Comparison of ENCODE assay signal across 8 cellular contexts in the genomic region with DNA sequence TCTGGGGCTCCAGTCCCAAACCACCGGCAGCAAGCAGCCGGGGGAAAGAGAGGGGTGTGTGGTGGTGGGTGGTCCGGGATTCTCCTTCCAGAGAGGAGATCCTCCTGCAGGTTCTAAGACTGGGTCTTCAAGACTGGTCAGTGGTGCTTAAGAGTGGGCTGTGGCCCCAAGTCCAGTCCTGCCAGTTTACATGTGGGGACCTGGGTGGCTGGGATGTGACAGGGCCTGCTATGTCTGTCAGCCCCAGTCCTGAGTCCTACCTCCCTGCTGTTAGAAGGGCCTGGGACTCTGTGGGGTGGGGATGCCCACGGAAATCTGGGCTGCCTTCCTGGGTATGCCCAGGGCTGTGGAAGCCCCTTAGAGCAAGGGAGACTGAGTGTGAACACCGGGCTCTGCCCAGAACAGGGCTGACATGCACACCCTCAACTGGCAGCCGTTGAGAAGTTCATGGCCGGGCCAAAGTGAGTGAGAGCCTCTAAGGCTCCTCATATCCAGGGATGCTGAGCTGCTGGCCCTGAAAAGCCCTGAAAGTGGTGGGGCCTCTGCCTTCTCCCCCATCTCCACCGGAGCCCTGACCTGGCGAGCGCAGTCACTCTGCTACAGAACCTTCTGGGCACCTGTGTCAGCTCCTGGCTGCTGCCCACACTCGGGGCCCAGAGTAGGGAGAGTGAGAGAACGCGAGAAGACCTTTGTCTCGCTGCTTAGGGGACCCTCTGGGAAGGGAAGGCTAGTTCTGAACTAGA. TPM values are rescaled to one million over a fixed set of nuclear protein-coding genes. Genes with fewer than 3 reads are reported as not detected.
DNase-seq lines count a peak whose midpoint lies in the region; ATAC-seq, FAIRE-seq and TF ChIP-seq lines count a peak whose summit lies in the region.

No MANE protein-coding gene starts in this region.

- H3K23ac ChIP-seq in H1 (ENCODE audit: insufficient read length): no peak overlapping the region

- H2BK12ac ChIP-seq in H1 (ENCODE audit: low read depth, low read length): no peak overlapping the region; the same call in 1 of the 2 replicates

- peak overlapping the region; percentile 46; the same call in 1 of the 2 replicates for H2BK15ac ChIP-seq in H1 (ENCODE audit: low read length)

- no peak overlapping the region for H3K14ac ChIP-seq in H1 (ENCODE audit: insufficient read length)

- H3K27me3 Mint-ChIP-seq in CD4-positive, alpha-beta T cell: no peaks in the 10 kb centered on the region
- peaks cover 6% of the 10 kb centered on the region for H3K27me3 Mint-ChIP-seq in nephron progenitor cell (ENCODE audit: low read depth, poor library complexity)

- H3K9me3 ChIP-seq in CD4-positive, alpha-beta T cell (ENCODE audit: control insufficient read depth, low read length): no peaks in the 10 kb centered on the region
- H3K9me3 ChIP-seq in OCI-LY7 (ENCODE audit: low read length): no peaks in the 10 kb centered on the region
- H3K9me3 ChIP-seq in H1 (ENCODE audit: insufficient read depth in 2 of 2, low read depth in 1 of 2, low read length in 1 of 2): no peaks in the 10 kb centered on the region

- H3K4me1 Mint-ChIP-seq in CD4-positive, alpha-beta T cell (ENCODE audit: low read depth): peaks cover 74% of the 10 kb centered on the region
- peaks cover 51% of the 10 kb centered on the region for H3K4me1 Mint-ChIP-seq in nephron progenitor cell

- H3K36me3 Mint-ChIP-seq in CD4-positive, alpha-beta T cell (ENCODE audit: low read depth): peaks cover 22% of the 10 kb centered on the region
- peaks cover 7% of the 10 kb centered on the region for H3K36me3 Mint-ChIP-seq in nephron progenitor cell (ENCODE audit: low read depth)

- TF ChIP-seq POLR2A in H1 (IDR thresholded peaks at IDR 0.05; ENCODE audit: control extremely low read depth in 1 of 2, low read depth in 2 of 2, low read length in 2 of 2): no peak

- H3K79me2 ChIP-seq in OCI-LY7 (ENCODE audit: insufficient read depth, low read depth, low read length) (no peaks in the 10 kb centered on the region), H1 (ENCODE audit: control insufficient read depth in 1 of 2, insufficient read depth in 2 of 2, low read length in 2 of 2) (peaks cover 0 to 30% of the 10 kb centered on the region in 2 experiments; a peak in 2 of 4 replicates)

- H3K36me3 ChIP-seq in OCI-LY7 (ENCODE audit: insufficient read depth, low read length): no peaks in the 10 kb centered on the region; the same call in 1 of the 2 replicates
- H3K36me3 ChIP-seq in H1 (ENCODE audit: control insufficient read depth in 2 of 4, insufficient read depth in 4 of 4, low read length in 3 of 4): no peaks in the 10 kb centered on the region

- H3K9me2 ChIP-seq in OCI-LY7 (ENCODE audit: insufficient read depth, low read length): no peaks in the 10 kb centered on the region

- no peak overlapping the region for H3K4ac ChIP-seq in H1 (replicated peaks; ENCODE audit: insufficient read length, low read depth, low read length)

- H4K8ac ChIP-seq in H1 (ENCODE audit: extremely low read depth, insufficient read depth, low read length): no peak overlapping the region; the same call in 1 of the 2 replicates

- peaks cover 11% of the 10 kb centered on the region for H3K79me1 ChIP-seq in H1 (ENCODE audit: low read depth, low read length)

- BruUV-seq in OCI-LY7 (replicated peaks; lab: Mats Ljungman, UMichigan): no TSS peak

- 81% methylated on average over 14 of the region's 14 CpGs; no CpG with 5 or more reads in 1 of the 2 experiments for WGBS in H1 (ENCODE audit: extremely low coverage in 1 of 2, insufficient coverage in 1 of 2, insufficient read length in 1 of 2, insufficient replicate concordance in 2 of 2, low coverage in 1 of 2, low lambda C conversion rate in 2 of 2, missing lambda C conversion rate in 1 of 2), 2 experiments

- H3K23me2 ChIP-seq in H1 (ENCODE audit: low read depth, low read length): peaks cover 9% of the 10 kb centered on the region; the same call in 1 of the 2 replicates

- H4K91ac ChIP-seq in H1 (replicated peaks; ENCODE audit: insufficient read length, low read length): no peak overlapping the region

- no peak overlapping the region for H2BK5ac ChIP-seq in H1 (ENCODE audit: low read depth, low read length)

- TF ChIP-seq RAD21 in H1 (IDR thresholded peaks at IDR 0.05 in 1 of 2, conservative IDR thresholded peaks at IDR 0.05 in 1 of 2; ENCODE audit: low read depth in 2 of 2, low read length in 2 of 2): no peak

- no peaks in the 10 kb centered on the region for H3K27me3 ChIP-seq in CD4-positive, alpha-beta T cell (ENCODE audit: control insufficient read depth, insufficient read depth, low read length)
- H3K27me3 ChIP-seq in H1 (replicated peaks in 1 of 4; ENCODE audit: control insufficient read depth in 3 of 4, extremely low read depth in 1 of 4, insufficient read depth in 3 of 4, low read length in 3 of 4): peaks cover 0 to 16% (median 8%) of the 10 kb centered on the region in 4 experiments; a peak in 5 of 7 replicates

- TF ChIP-seq CTCF in CD4-positive, alpha-beta T cell (IDR thresholded peaks at IDR 0.05): no peak
- TF ChIP-seq CTCF in OCI-LY7 (conservative IDR thresholded peaks at IDR 0.05; ENCODE audit: low read length): no peak
- no peak for TF ChIP-seq CTCF in H1 (IDR thresholded peaks at IDR 0.05; ENCODE audit: control extremely low read depth in 1 of 3, insufficient read depth in 1 of 3, low read depth in 1 of 3, low read length in 3 of 3)
- TF ChIP-seq CTCF in nephron progenitor cell (IDR thresholded peaks at IDR 0.05): no peak

- intact Hi-C loops in CD4-positive, alpha-beta T cell (cut with DNase I, micrococcal nuclease): loop anchor here (5.0 to 10.0 kb wide), 3 partner anchors 589 to 1253 kb away; a partner anchor contains a TSS
- intact Hi-C loops in OCI-LY7 (cut with micrococcal nuclease; ENCODE audit: unreplicated experiment): no loop called here

- no peak overlapping the region for H3K27ac ChIP-seq in CD4-positive, alpha-beta T cell (ENCODE audit: low read depth, low read length)
- no peak overlapping the region for H3K27ac ChIP-seq in OCI-LY7 (ENCODE audit: low read depth, low read length, poor library complexity, severe bottlenecking)
- H3K27ac ChIP-seq in H1 (ENCODE audit: low read depth, low read length): no peak overlapping the region

- H4K20me1 ChIP-seq in OCI-LY7 (ENCODE audit: insufficient read depth, low read length): no peaks in the 10 kb centered on the region
- H4K20me1 ChIP-seq in H1 (replicated peaks in 1 of 2; ENCODE audit: control insufficient read depth in 1 of 2, insufficient read depth in 2 of 2, low read length in 2 of 2): peaks cover 7 to 8% of the 10 kb centered on the region in 2 experiments

- FAIRE-seq in H1 (lab: Jason Lieb, UNC): no peak

- no peak overlapping the region for H3K56ac ChIP-seq in H1 (replicated peaks; ENCODE audit: insufficient read length, low read depth, low read length)

- no peak overlapping the region for H3K18ac ChIP-seq in H1 (ENCODE audit: extremely low read depth, low read length)

- POLR2A ChIA-PET in CD4-positive, alpha-beta T cell (lab: Charles Lee): interaction anchor here (0.9 to 1.3 kb wide), 3 partner anchors 11 to 12 kb away, joined by 3 to 7 read pairs (median 4); no protein-coding TSS in a partner anchor
- POLR2A ChIA-PET in OCI-LY7 (lab: Charles Lee) (no interaction called here), H1 (lab: Charles Lee; ENCODE audit: partially characterized antibody) (interaction anchor here (0.8 to 1.2 kb wide), 4 partner anchors 10 to 210 kb away, joined by 3 to 4 read pairs (median 3); no protein-coding TSS in a partner anchor)

- CTCF ChIA-PET in CD4-positive, alpha-beta T cell (lab: Charles Lee): interaction anchor here (1.4 kb wide), 1 partner anchor 12 kb away, joined by 8 read pairs; no protein-coding TSS in a partner anchor
- CTCF ChIA-PET in OCI-LY7 (lab: Charles Lee; ENCODE audit: unreplicated experiment) (no interaction called here), H1 (lab: Charles Lee; ENCODE audit: partially characterized antibody) (interaction anchor here (0.8 to 1.2 kb wide), 4 partner anchors 10 to 373 kb away, joined by 3 to 8 read pairs (median 4); no protein-coding TSS in a partner anchor)

- H3K4me1 ChIP-seq in OCI-LY7 (ENCODE audit: insufficient read depth, low read length, poor library complexity, severe bottlenecking) (peaks cover 18% of the 10 kb centered on the region), H1 (replicated peaks in 1 of 4; ENCODE audit: control insufficient read depth in 3 of 4, insufficient read depth in 4 of 4, low read length in 3 of 4) (peaks cover 3 to 22% (median 12%) of the 10 kb centered on the region in 4 experiments)

- H2AK5ac ChIP-seq in H1 (ENCODE audit: low read depth, low read length): no peak overlapping the region

- DNase-seq in CD4-positive, alpha-beta T cell: no peak
- DNase-seq in OCI-LY7 (ENCODE audit: low spot score) (peak; percentile 16), H1 (ENCODE audit: low read depth in 1 of 2, low spot score in 2 of 2) (peak in 1 of 2 experiments; percentile 45), nephron progenitor cell (no peak), NCI-H2196 (lab: John Stamatoyannopoulos, UW; ENCODE audit: unreplicated experiment) (no peak)
- DNase-seq in effector CD4-positive, alpha-beta T cell: no peak

- H2AFZ ChIP-seq in OCI-LY7 (ENCODE audit: low read length): no peak overlapping the region
- no peak overlapping the region for H2AFZ ChIP-seq in H1 (ENCODE audit: low read length)

- no peak overlapping the region for H3K9ac ChIP-seq in H1 (replicated peaks in 1 of 4; ENCODE audit: extremely low read depth in 1 of 4, low read depth in 3 of 4, low read length in 3 of 4)

- TF ChIP-seq EP300 in H1 (IDR thresholded peaks at IDR 0.05; ENCODE audit: borderline replicate concordance in 1 of 2, low read depth in 2 of 2, low read length in 2 of 2): no peak

- no peaks in the 10 kb centered on the region for H3K9me3 Mint-ChIP-seq in CD4-positive, alpha-beta T cell
- H3K9me3 Mint-ChIP-seq in nephron progenitor cell: peaks cover 2% of the 10 kb centered on the region

- no peak overlapping the region for H2BK120ac ChIP-seq in H1 (replicated peaks; ENCODE audit: low read depth, low read length)

- peak overlapping the region; percentile 75 for H3K4me2 ChIP-seq in OCI-LY7 (ENCODE audit: low read length)
- peak overlapping the region; percentile 90 to 94 for H3K4me2 ChIP-seq in H1 (ENCODE audit: insufficient read depth in 1 of 2, low read depth in 2 of 2, low read length in 2 of 2)

- no peak overlapping the region for H4K5ac ChIP-seq in H1 (ENCODE audit: insufficient read length, low read depth, low read length)

- H3K4me3 Mint-ChIP-seq in CD4-positive, alpha-beta T cell: peak overlapping the region; percentile 93
- peak overlapping the region; percentile 88 for H3K4me3 Mint-ChIP-seq in nephron progenitor cell

- peak overlapping the region; percentile 89 for H3K27ac Mint-ChIP-seq in CD4-positive, alpha-beta T cell
- no peak overlapping the region for H3K27ac Mint-ChIP-seq in nephron progenitor cell

- H3K4me3 ChIP-seq in OCI-LY7 (ENCODE audit: low read depth, low read length, poor library complexity, severe bottlenecking) (peak overlapping the region; percentile 72), H1 (ENCODE audit: extremely low read depth in 1 of 4, insufficient read depth in 2 of 4, low read depth in 3 of 4, low read length in 4 of 4) (peak overlapping the region; percentile 52 to 91 (median 62); a peak in 7 of 8 replicates)

- no peak overlapping the region for H2BK20ac ChIP-seq in H1 (ENCODE audit: low read length)

- ATAC-seq in CD4-positive, alpha-beta T cell (ENCODE audit: poor library complexity): no peak
- ATAC-seq in GM19395 (IDR thresholded peaks at IDR 0.05; ENCODE audit: unreplicated experiment): no peak
- ATAC-seq in HG02798 (IDR thresholded peaks at IDR 0.05; ENCODE audit: poor library complexity, unreplicated experiment): no peak

RNA-seq across cellular contexts. Expression of a gene that starts 1.7 kb away (rescaled TPM):
- 10 to 100 TPM; 27.3 to 28.8 TPM for total RNA-seq in CD4-positive, alpha-beta T cell
- 18.9 and 20.6 TPM in 2 replicates for total RNA-seq in OCI-LY7 (2014; rRNA removed; shearing (Covaris generic))
- 23.7 and 24.6 TPM in 2 replicates for total RNA-seq in OCI-LY7 (2022)
- total RNA-seq in H1 (2021; fragmentation: NEBNext Ultra II Directional; extraction: Animal tissue kit (Norgen Biotek cat#: 25700)): 9.4 and 9.5 TPM in 2 replicates
- polyA plus RNA-seq in H1 (2011; rRNA removed): 3.4 and 3.7 TPM in 2 replicates
- 3.9 TPM for polyA plus RNA-seq in H1 (2011; cell fraction: cytosol; rRNA removed)
- 8.1 TPM for polyA plus RNA-seq in H1 (2011; cell fraction: nucleus; rRNA removed)
- polyA plus RNA-seq in H1 (2012, experiment 1 of 2): 6.4 to 7.2 TPM (median 6.8 TPM) in 4 replicates
- polyA plus RNA-seq in H1 (2012, experiment 2 of 2): 5.4 TPM
- 5.1 TPM for polyA plus RNA-seq in H1 (2013, experiment 1 of 2)
- 5.6 TPM for polyA plus RNA-seq in H1 (2013, experiment 2 of 2)
- 3.4 and 3.8 TPM in 2 replicates for polyA minus RNA-seq in H1 (2011; rRNA and poly(A)+ RNA removed)
- 3.2 TPM for polyA minus RNA-seq in H1 (2011; cell fraction: cytosol; rRNA and poly(A)+ RNA removed)
- polyA minus RNA-seq in H1 (2011; cell fraction: nucleus; rRNA and poly(A)+ RNA removed): 4.7 TPM
